In genomic region chr20:57350086-57350710, GRCh38 we compare ENCODE assay signal across 9 cellular contexts. TPM values are rescaled to one million over a fixed set of nuclear protein-coding genes. Genes with fewer than 3 reads are reported as not detected.
DNase-seq lines count a peak whose midpoint lies in the region; ATAC-seq and TF ChIP-seq lines count a peak whose summit lies in the region.
"Had no signal": no experiment of that assay in that cellular context is flagged by ENCODE, and none has a peak within 500 bp of the region (broad histone marks: within the 10 kb centered on the region; RNA-seq: fewer than 3 reads in every experiment).

No MANE protein-coding gene starts in this region.

- H3K36me3 Mint-ChIP-seq in Calu3 (ENCODE audit: insufficient read depth, unreplicated experiment), result peaks cover 35% of the 10 kb centered on the region

- H4K20me1 ChIP-seq in Karpas-422 (ENCODE audit: insufficient read depth, low read depth, low read length) (peaks cover 22% of the 10 kb centered on the region), mammary epithelial cell (ENCODE audit: insufficient read depth, low read length) (no peaks in the 10 kb centered on the region), osteoblast (ENCODE audit: insufficient read depth, low read length) (peaks cover 13% of the 10 kb centered on the region)

- intact Hi-C loops in Calu3 (cut with micrococcal nuclease; ENCODE audit: unreplicated experiment), result no loop called here
- intact Hi-C loops in mammary epithelial cell (cut with micrococcal nuclease), result no loop called here

- no peaks in the 10 kb centered on the region for H3K9me3 ChIP-seq in Karpas-422 (ENCODE audit: low read length)
- no peaks in the 10 kb centered on the region for H3K9me3 ChIP-seq in mammary epithelial cell (replicated peaks; ENCODE audit: insufficient read depth, low read length)
- no peaks in the 10 kb centered on the region for H3K9me3 ChIP-seq in osteoblast (ENCODE audit: low read depth, low read length)
- H3K9me3 ChIP-seq: SJSA1 had no signal

- H3K27me3 ChIP-seq in Karpas-422 (ENCODE audit: low read length) (no peaks in the 10 kb centered on the region), mammary epithelial cell (ENCODE audit: insufficient read depth, low read length) (no peaks in the 10 kb centered on the region), osteoblast (ENCODE audit: insufficient read depth, low read length) (no peaks in the 10 kb centered on the region)
- H3K27me3 ChIP-seq: SJSA1 had no signal

- peak overlapping the region; percentile 27 for H3K27ac Mint-ChIP-seq in Calu3 (ENCODE audit: unreplicated experiment)

- no peak for TF ChIP-seq CTCF in Calu3 (IDR thresholded peaks at IDR 0.05; ENCODE audit: unreplicated experiment)
- no peak for TF ChIP-seq CTCF in mammary epithelial cell (conservative IDR thresholded peaks at IDR 0.05 in 1 of 2, IDR thresholded peaks at IDR 0.05 in 1 of 2; ENCODE audit: extremely low read depth in 1 of 2, insufficient read depth in 1 of 2, low read depth in 1 of 2, low read length in 2 of 2)
- no peak for TF ChIP-seq CTCF in osteoblast (IDR thresholded peaks at IDR 0.05; ENCODE audit: extremely low read depth, low read depth, low read length)

- no peaks in the 10 kb centered on the region for H3K9me2 ChIP-seq in Karpas-422 (replicated peaks; ENCODE audit: insufficient read depth, low read length)

- WGBS in mammary epithelial cell (ENCODE audit: low coverage, missing lambda C conversion rate), result 81% methylated on average over 14 of the region's 16 CpGs

- peaks cover 24% of the 10 kb centered on the region for H3K4me1 Mint-ChIP-seq in Calu3 (ENCODE audit: low read depth, unreplicated experiment)

- peaks cover 16% of the 10 kb centered on the region for H3K27me3 Mint-ChIP-seq in Calu3 (ENCODE audit: unreplicated experiment)

- H3K4me3 ChIP-seq in Karpas-422 (ENCODE audit: low read length), result no peak overlapping the region
- H3K4me3 ChIP-seq in mammary epithelial cell (replicated peaks in 1 of 3; ENCODE audit: insufficient read depth in 1 of 3, low read depth in 2 of 3, low read length in 3 of 3), result no peak overlapping the region
- H3K4me3 ChIP-seq in osteoblast (ENCODE audit: insufficient read depth, low read length), result no peak overlapping the region

- H3K4me1 ChIP-seq in Karpas-422 (ENCODE audit: low read length) (peaks cover 19% of the 10 kb centered on the region), mammary epithelial cell (ENCODE audit: insufficient read depth, low read length) (peaks cover 16% of the 10 kb centered on the region), osteoblast (ENCODE audit: insufficient read depth, low read length) (peaks cover 19% of the 10 kb centered on the region)

- DNase-seq in Calu3 (no peak), Karpas-422 (peak; percentile 44), mammary epithelial cell (no peak), osteoblast (ENCODE audit: insufficient read length, low spot score, missing footprints) (peak; percentile 62), SIG-M5 (lab: John Stamatoyannopoulos, UW) (no peak), DMS 273 (lab: John Stamatoyannopoulos, UW; ENCODE audit: unreplicated experiment) (no peak)

- no peak overlapping the region for H3K4me2 ChIP-seq in Karpas-422 (ENCODE audit: low read depth, low read length, poor library complexity, severe bottlenecking)
- no peak overlapping the region for H3K4me2 ChIP-seq in mammary epithelial cell (ENCODE audit: insufficient read depth, low read depth, low read length)
- H3K4me2 ChIP-seq in osteoblast (ENCODE audit: insufficient read depth, low read length), result no peak overlapping the region

- no peak overlapping the region for H3K9ac ChIP-seq in Karpas-422 (ENCODE audit: low read length)
- H3K9ac ChIP-seq in mammary epithelial cell (ENCODE audit: insufficient read depth, low read length), result no peak overlapping the region

- H3K79me2 ChIP-seq in Karpas-422 (ENCODE audit: low read length), result peaks cover 39% of the 10 kb centered on the region
- peaks cover 40% of the 10 kb centered on the region for H3K79me2 ChIP-seq in mammary epithelial cell (ENCODE audit: insufficient read depth, low read length)
- peaks cover 39% of the 10 kb centered on the region for H3K79me2 ChIP-seq in osteoblast (ENCODE audit: insufficient read depth, low read length)

- ATAC-seq in HG03159 (IDR thresholded peaks at IDR 0.05; ENCODE audit: unreplicated experiment), result no peak

- no peak overlapping the region for H3K4me3 Mint-ChIP-seq in Calu3 (ENCODE audit: low read depth, unreplicated experiment)

- H2AFZ ChIP-seq in Karpas-422 (ENCODE audit: low read length) (peak overlapping the region; percentile 30; the same call in 1 of the 2 replicates), mammary epithelial cell (ENCODE audit: low read depth, low read length) (peak overlapping the region; percentile 48), osteoblast (ENCODE audit: low read length) (peak overlapping the region; percentile 60)

- dilution Hi-C loops in mammary epithelial cell (cut with HindIII; ENCODE audit: low sequenced_read_pairs), result no loop called here

- H3K27ac ChIP-seq in Karpas-422 (ENCODE audit: low read length) (no peak overlapping the region), mammary epithelial cell (ENCODE audit: insufficient read depth, low read depth, low read length) (no peak overlapping the region), osteoblast (ENCODE audit: low read depth, low read length) (no peak overlapping the region)

- CTCF ChIA-PET in Calu3 (lab: Charles Lee) (interaction anchor here (1.3 kb wide), 1 partner anchor 190 kb away, joined by 3 read pairs; no protein-coding TSS in a partner anchor), mammary epithelial cell (lab: Charles Lee; ENCODE audit: low non-redundant PET) (interaction anchor here (0.6 kb wide), 1 partner anchor 86 kb away, joined by 3 read pairs; no protein-coding TSS in a partner anchor)

- BruUV-seq in Calu3 (replicated peaks; lab: Mats Ljungman, UMichigan) (no TSS peak), mammary epithelial cell (replicated peaks; lab: Mats Ljungman, UMichigan) (no TSS peak)

- no peaks in the 10 kb centered on the region for H3K9me3 Mint-ChIP-seq in Calu3 (ENCODE audit: low read depth, unreplicated experiment)

- H3K36me3 ChIP-seq in Karpas-422 (ENCODE audit: insufficient read depth, low read length) (peaks cover 28% of the 10 kb centered on the region; the same call in 1 of the 2 replicates), mammary epithelial cell (ENCODE audit: insufficient read depth, low read length) (peaks cover 7% of the 10 kb centered on the region), osteoblast (ENCODE audit: insufficient read depth, low read length) (peaks cover 18% of the 10 kb centered on the region)
- H3K36me3 ChIP-seq: SJSA1 had no signal

- in situ Hi-C loops in mammary epithelial cell (cut with MboI; ENCODE audit: low sequenced_read_pairs in 2 of 2), result no loop called here

RNA-seq across cellular contexts. Expression of gene RAE1, which starts 0.9 kb away (rescaled TPM):
- 59.5 and 64.1 TPM in 2 replicates for total RNA-seq in Calu3 (2022)
- total RNA-seq in Karpas-422 (2014; rRNA removed; shearing (Covaris generic); ENCODE audit: low replicate concordance), result 19.0 and 59.6 TPM in 2 replicates
- 10 to 100 TPM; 30.2 to 34.7 TPM for total RNA-seq in mammary epithelial cell
- 42.3 TPM for polyA plus RNA-seq in mammary epithelial cell
- 38.7 TPM for polyA minus RNA-seq in mammary epithelial cell
- 22.7 and 24.6 TPM in 2 replicates for total RNA-seq in osteoblast

RNA-seq across cellular contexts. Expression of gene SPO11, which starts 20.6 kb away (rescaled TPM):
- total RNA-seq in Calu3 (2022) (not detected in 2 replicates), mammary epithelial cell (not detected), osteoblast (not detected in 2 replicates)
- total RNA-seq in Karpas-422 (2014; rRNA removed; shearing (Covaris generic); ENCODE audit: low replicate concordance), result not detected in 2 replicates
- polyA plus RNA-seq in mammary epithelial cell, result not detected
- not detected for polyA minus RNA-seq in mammary epithelial cell
- total RNA-seq: Daoy, SJSA1 had no signal

RNA-seq across cellular contexts. Expression of gene RBM38, which starts 41.0 kb away (rescaled TPM):
- total RNA-seq in Calu3 (2022), result 29.5 and 32.0 TPM in 2 replicates
- 261 and 436 TPM in 2 replicates for total RNA-seq in Karpas-422 (2014; rRNA removed; shearing (Covaris generic); ENCODE audit: low replicate concordance)
- total RNA-seq in mammary epithelial cell, result 10 to 100 TPM; 16.2 to 21.2 TPM
- 15.4 TPM for polyA plus RNA-seq in mammary epithelial cell
- 5.9 TPM for polyA minus RNA-seq in mammary epithelial cell
- 2.1 and 2.9 TPM in 2 replicates for total RNA-seq in osteoblast

Comparison
In these comparisons a context has a peak if more than half of its experiments do, and no peak if none do; other contexts are left out.
1. DNase-seq: peak in Karpas-422 (single experiment) and osteoblast (single experiment); none in Calu3 (single experiment), mammary epithelial cell (single experiment), SIG-M5 (single experiment) and DMS 273 (single experiment).
2. Peak in every context shown above with its lines, with median percentiles within 50 percentile points of each other: H2AFZ ChIP-seq.